Comparison of ENCODE assay signal across 17 cellular contexts in genomic region chr12:108589840-108590229, GRCh38. TPM values are rescaled to one million over a fixed set of nuclear protein-coding genes. Genes with fewer than 3 reads are reported as not detected.
DNase-seq lines count a peak whose midpoint lies in the region; ATAC-seq and TF ChIP-seq lines count a peak whose summit lies in the region.
"Had no signal": no experiment of that assay in that cellular context is flagged by ENCODE, and none has a peak within 500 bp of the region (broad histone marks: within the 10 kb centered on the region; RNA-seq: fewer than 3 reads in every experiment).

No MANE protein-coding gene starts in this region.

- no peaks in the 10 kb centered on the region for H3K9me2 ChIP-seq in hepatocyte (replicated peaks; ENCODE audit: insufficient read depth)

- H3K4me3 Mint-ChIP-seq in neural progenitor cell = no peak overlapping the region

- H3K36me3 ChIP-seq in SJSA1 = peaks cover 50% of the 10 kb centered on the region
- H3K36me3 ChIP-seq in hepatocyte (replicated peaks; ENCODE audit: insufficient read depth, low read depth) = no peaks in the 10 kb centered on the region
- H3K36me3 ChIP-seq in neural progenitor cell = no peaks in the 10 kb centered on the region
- H3K36me3 ChIP-seq in urinary bladder (ENCODE audit: insufficient read depth) = no peaks in the 10 kb centered on the region
- H3K36me3 ChIP-seq: BE2C had no signal

- H3K4me1 Mint-ChIP-seq in neural progenitor cell = peaks cover 27% of the 10 kb centered on the region

- 56% methylated on average over 7 of the region's 7 CpGs for WGBS in hepatocyte (ENCODE audit: low lambda C conversion rate, missing lambda C conversion rate)
- WGBS in urinary bladder = 64% methylated on average over 7 of the region's 7 CpGs

- no peaks in the 10 kb centered on the region for H3K36me3 Mint-ChIP-seq in neural progenitor cell

- H3K79me2 ChIP-seq in hepatocyte = no peaks in the 10 kb centered on the region
- H3K79me2 ChIP-seq in neural progenitor cell (ENCODE audit: low read depth) = no peaks in the 10 kb centered on the region

- H3K27me3 ChIP-seq in SJSA1 (replicated peaks) (no peaks in the 10 kb centered on the region; the same call in 1 of the 2 replicates), hepatocyte (no peaks in the 10 kb centered on the region), neural progenitor cell (no peaks in the 10 kb centered on the region)
- H3K27me3 ChIP-seq: BE2C, MG63 had no signal

- no peak overlapping the region for H3K4me3 ChIP-seq in SJSA1
- no peak overlapping the region for H3K4me3 ChIP-seq in hepatocyte
- no peak overlapping the region for H3K4me3 ChIP-seq in neural progenitor cell
- H3K4me3 ChIP-seq in urinary bladder (ENCODE audit: low read depth, low read length) = no peak overlapping the region
- H3K4me3 ChIP-seq: K562, MG63 had no signal

- H3K9ac ChIP-seq in neural progenitor cell = no peak overlapping the region

- H3K9me3 ChIP-seq in SJSA1 (replicated peaks) (no peaks in the 10 kb centered on the region), hepatocyte (ENCODE audit: low read depth) (no peaks in the 10 kb centered on the region), neural progenitor cell (ENCODE audit: low read depth) (no peaks in the 10 kb centered on the region)
- H3K9me3 ChIP-seq: BE2C, MG63 had no signal

- H4K20me1 ChIP-seq in hepatocyte (ENCODE audit: insufficient read depth, poor library complexity, severe bottlenecking) = no peaks in the 10 kb centered on the region
- H4K20me1 ChIP-seq in neural progenitor cell (ENCODE audit: low read depth) = no peaks in the 10 kb centered on the region

- H3K27ac ChIP-seq in SJSA1 (no peak overlapping the region), hepatocyte (peak overlapping the region; percentile 81), neural progenitor cell (no peak overlapping the region), urinary bladder (ENCODE audit: low read depth) (peak overlapping the region; percentile 28)

- H2AFZ ChIP-seq in hepatocyte (no peak overlapping the region), neural progenitor cell (replicated peaks) (no peak overlapping the region)

- no peak for TF ChIP-seq CTCF in hepatocyte (IDR thresholded peaks at IDR 0.05; ENCODE audit: poor library complexity)
- no peak for TF ChIP-seq CTCF in neural progenitor cell (IDR thresholded peaks at IDR 0.05)

- peak overlapping the region; percentile 68 for H3K4me2 ChIP-seq in hepatocyte
- H3K4me2 ChIP-seq in neural progenitor cell = peak overlapping the region; percentile 33

- peaks cover 4% of the 10 kb centered on the region for H3K4me1 ChIP-seq in SJSA1 (replicated peaks)
- H3K4me1 ChIP-seq in hepatocyte (ENCODE audit: insufficient read depth) = peaks cover 21% of the 10 kb centered on the region
- peaks cover 29% of the 10 kb centered on the region for H3K4me1 ChIP-seq in neural progenitor cell
- no peaks in the 10 kb centered on the region for H3K4me1 ChIP-seq in urinary bladder (ENCODE audit: insufficient read depth)
- H3K4me1 ChIP-seq: BE2C had no signal

- no peak for ATAC-seq in GM21526 (IDR thresholded peaks at IDR 0.05; ENCODE audit: low FRiP score, unreplicated experiment)
- ATAC-seq in HG03378 (IDR thresholded peaks at IDR 0.05; ENCODE audit: unreplicated experiment) = no peak

- DNase-seq in SJSA1 (ENCODE audit: low read depth in 1 of 2, low spot score in 2 of 2) = peak; percentile 66 to 94
- DNase-seq in hepatocyte (ENCODE audit: low spot score) = no peak
- no peak for DNase-seq in neural progenitor cell (ENCODE audit: low spot score)
- DNase-seq in stimulated activated CD4-positive, alpha-beta T cell treated with anti-CD3 and anti-CD28 coated beads, Interleukin-12 subunit alpha, Interleukin-12 subunit beta, amount 100 ng/mL, for 4 hours = no peak
- DNase-seq: BE2C, EL, GF-D8, MG63, NCI-H1417 treated with DMSO at 0.1 percent for 48 hours, NCI-H187 treated with DMSO at 0.1 percent for 48 hours, NCI-H510A treated with DMSO at 0.1 percent for 48 hours, NCI-H748 treated with DMSO at 0.1 percent for 48 hours had no signal

- peaks cover 4% of the 10 kb centered on the region for H3F3A ChIP-seq in neural progenitor cell (ENCODE audit: low read depth)

- no peak overlapping the region for H3K27ac Mint-ChIP-seq in neural progenitor cell

- H3K27me3 Mint-ChIP-seq in neural progenitor cell (ENCODE audit: insufficient read depth, low read depth) = peaks cover 7% of the 10 kb centered on the region

- no peaks in the 10 kb centered on the region for H3K9me3 Mint-ChIP-seq in neural progenitor cell

RNA-seq across cellular contexts. Expression of gene TMEM119, which starts 8.0 kb away (rescaled TPM):
- total RNA-seq in SJSA1 (2014; rRNA removed; shearing (Covaris generic)) = 225 and 311 TPM in 2 replicates
- 69.7 and 70.1 TPM in 2 replicates for total RNA-seq in hepatocyte
- 54.4 and 59.6 TPM in 2 replicates for polyA plus RNA-seq in hepatocyte
- total RNA-seq in neural progenitor cell (ENCODE audit: low replicate concordance) = 0.97 and 2.0 TPM in 2 replicates
- 62.4 TPM for total RNA-seq in urinary bladder
- polyA plus RNA-seq in urinary bladder = 29.4 TPM
- total RNA-seq: A673 had no signal
- polyA plus RNA-seq: K562 had no signal

RNA-seq across cellular contexts. Expression of gene ISCU, which starts 27.4 kb away (rescaled TPM):
- 86.7 and 135 TPM in 2 replicates for total RNA-seq in SJSA1 (2014; rRNA removed; shearing (Covaris generic))
- total RNA-seq in hepatocyte (107 and 116 TPM in 2 replicates), neural progenitor cell (ENCODE audit: low replicate concordance) (78.9 TPM in 2 replicates), urinary bladder (91.3 TPM)
- polyA plus RNA-seq in hepatocyte (149 and 169 TPM in 2 replicates), urinary bladder (210 TPM)

RNA-seq across cellular contexts. Expression of gene SART3, which starts 28.9 kb away (rescaled TPM):
- 48.8 and 57.3 TPM in 2 replicates for total RNA-seq in SJSA1 (2014; rRNA removed; shearing (Covaris generic))
- 41.0 and 60.4 TPM in 2 replicates for total RNA-seq in hepatocyte
- 20.0 and 25.0 TPM in 2 replicates for polyA plus RNA-seq in hepatocyte
- 79.0 and 116 TPM in 2 replicates for total RNA-seq in neural progenitor cell (ENCODE audit: low replicate concordance)
- total RNA-seq in urinary bladder = 60.9 TPM
- polyA plus RNA-seq in urinary bladder = 29.3 TPM

RNA-seq across cellular contexts. Expression of gene SELPLG, which starts 43.9 kb away (rescaled TPM):
- 2.1 and 2.9 TPM in 2 replicates for total RNA-seq in SJSA1 (2014; rRNA removed; shearing (Covaris generic))
- total RNA-seq in hepatocyte = 0.37 and 0.72 TPM in 2 replicates
- 1.5 and 1.8 TPM in 2 replicates for polyA plus RNA-seq in hepatocyte
- not detected in 2 replicates for total RNA-seq in neural progenitor cell (ENCODE audit: low replicate concordance)
- total RNA-seq in urinary bladder = 3.6 TPM
- 9.4 TPM for polyA plus RNA-seq in urinary bladder

Comparison
In these comparisons a context has a peak if more than half of its experiments do, and no peak if none do; other contexts are left out.
1. DNase-seq: peak in SJSA1 (2 of 2); none in hepatocyte (single experiment), neural progenitor cell (single experiment) and stimulated activated CD4-positive, alpha-beta T cell treated with anti-CD3 and anti-CD28 coated beads, Interleukin-12 subunit alpha, Interleukin-12 subunit beta, amount 100 ng/mL, for 4 hours (single experiment).
2. H3K27ac ChIP-seq: peak in hepatocyte (single experiment) and urinary bladder (single experiment); none in SJSA1 (single experiment) and neural progenitor cell (single experiment).
3. RNA of gene TMEM119, which starts 8.0 kb away (total RNA-seq): 225 to 311 TPM in SJSA1, 69.7 to 70.1 TPM in hepatocyte and 62.4 TPM in urinary bladder (single experiment); 0.97 to 2.0 TPM in neural progenitor cell; every median in the first group is over 10 times any median in the second.